ENCODE assay signal across 9 cellular contexts in the genomic region with DNA sequence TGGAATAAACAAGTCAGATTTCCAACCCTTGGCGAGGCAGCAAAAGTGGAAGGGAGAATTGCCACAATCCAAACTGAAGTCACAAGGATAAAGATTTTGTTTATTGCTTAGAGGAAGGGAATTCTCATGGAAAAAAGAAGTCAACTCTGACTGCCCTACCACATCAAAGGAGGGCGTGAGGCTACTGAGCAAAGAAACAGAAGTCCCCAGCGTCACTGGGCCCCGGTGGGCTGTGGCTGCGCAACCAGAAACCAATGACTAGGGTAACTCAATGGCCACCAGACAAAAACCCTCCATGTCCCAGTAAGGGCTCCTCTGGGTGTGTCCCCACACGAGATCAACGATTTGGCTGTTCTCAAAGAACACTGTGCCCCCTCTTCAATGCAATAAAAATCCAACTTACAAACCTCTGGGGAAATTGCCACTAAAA.
DNase-seq lines count a peak whose midpoint lies in the region; ATAC-seq and TF ChIP-seq lines count a peak whose summit lies in the region.
"Had no signal": no experiment of that assay in that cellular context is flagged by ENCODE, and none has a peak within 500 bp of the region (broad histone marks: within the 10 kb centered on the region; RNA-seq: fewer than 3 reads in every experiment).

No MANE protein-coding gene starts in this region.

- H3K9ac ChIP-seq in mucosa of rectum (ENCODE audit: low read depth in 1 of 2, low read length in 2 of 2), result no peak overlapping the region

- H3K9me3 ChIP-seq in esophagus squamous epithelium (no peaks in the 10 kb centered on the region), mucosa of rectum (ENCODE audit: control insufficient read depth in 2 of 2, low read length in 2 of 2) (no peaks in the 10 kb centered on the region), tibial nerve (no peaks in the 10 kb centered on the region)

- ATAC-seq in GM19023 (IDR thresholded peaks at IDR 0.05; ENCODE audit: unreplicated experiment) (no peak), GM19351 (IDR thresholded peaks at IDR 0.05; ENCODE audit: unreplicated experiment) (no peak)

- DNase-seq in LoVo (ENCODE audit: low spot score) (peak; percentile 35), esophagus squamous epithelium (lab: John Stamatoyannopoulos, UW) (no peak), tibial nerve (ENCODE audit: low spot score in 2 of 2) (peak; percentile 69 to 77)
- DNase-seq in activated naive CD4-positive, alpha-beta T cell (lab: John Stamatoyannopoulos, UW), result no peak
- DNase-seq: activated CD8-positive, alpha-beta memory T cell treated with anti-CD3 and anti-CD28 coated beads, Interleukin-2, amount 50 U/mL, for 48 hours; SW 1271 had no signal

- H3K27ac ChIP-seq in esophagus squamous epithelium (peak overlapping the region; percentile 57 to 92 (median 83)), mucosa of rectum (ENCODE audit: low read depth in 2 of 2, low read length in 2 of 2) (peak overlapping the region; percentile 55 to 64), tibial nerve (peak overlapping the region; percentile 77 to 90 (median 86))

- H3K4me3 ChIP-seq in esophagus squamous epithelium (peak overlapping the region in 1 of 4 donors; percentile 39), mucosa of rectum (ENCODE audit: low read length in 2 of 2) (no peak overlapping the region), tibial nerve (peak overlapping the region in 3 of 4 donors; percentile 9 to 22 (median 20))

- peaks cover 0 to 27% (median 3%) of the 10 kb centered on the region in 3 donors for H3K36me3 ChIP-seq in esophagus squamous epithelium
- peaks cover 14 to 17% of the 10 kb centered on the region in 2 donors for H3K36me3 ChIP-seq in mucosa of rectum (ENCODE audit: control insufficient read depth in 2 of 2, insufficient read depth in 2 of 2, low read length in 2 of 2)
- H3K36me3 ChIP-seq in tibial nerve, result peaks cover 0 to 4% (median 0%) of the 10 kb centered on the region in 3 donors

- no peak for TF ChIP-seq POLR2A in esophagus squamous epithelium (IDR thresholded peaks at IDR 0.05)
- TF ChIP-seq POLR2A in tibial nerve (IDR thresholded peaks at IDR 0.05), result no peak

- WGBS in esophagus squamous epithelium, 2 donors, result 54 to 66% methylated on average over 7 of the region's 7 CpGs
- WGBS in tibial nerve, 2 donors, result 53 to 54% methylated on average over 7 of the region's 7 CpGs

- H3K4me1 ChIP-seq in esophagus squamous epithelium (peaks cover 26 to 89% (median 54%) of the 10 kb centered on the region in 3 donors), mucosa of rectum (ENCODE audit: control insufficient read depth in 2 of 2, insufficient read depth in 2 of 2, low read length in 2 of 2) (peaks cover 7% of the 10 kb centered on the region in 2 donors), tibial nerve (peaks cover 0 to 72% (median 33%) of the 10 kb centered on the region in 4 donors)

- no peak for TF ChIP-seq CTCF in esophagus squamous epithelium (IDR thresholded peaks at IDR 0.05)
- TF ChIP-seq CTCF in tibial nerve (IDR thresholded peaks at IDR 0.05), result no peak

- peak in 1 of 2 donors; percentile 79 for TF ChIP-seq EP300 in tibial nerve (IDR thresholded peaks at IDR 0.05)

- H3K27me3 ChIP-seq in esophagus squamous epithelium (no peaks in the 10 kb centered on the region), mucosa of rectum (ENCODE audit: control insufficient read depth in 2 of 2, insufficient read depth in 2 of 2, low read length in 2 of 2) (no peaks in the 10 kb centered on the region), tibial nerve (no peaks in the 10 kb centered on the region)

- intact Hi-C loops in esophagus squamous epithelium (cut with DNase I), result no loop called here

Comparison
In these comparisons a context has a peak if more than half of its experiments do, and no peak if none do; other contexts are left out.
1. DNase-seq: peak in LoVo (single experiment) and tibial nerve (2 of 2); none in esophagus squamous epithelium (single experiment) and activated naive CD4-positive, alpha-beta T cell (0 of 4).
2. H3K4me3 ChIP-seq: peak in tibial nerve (3 of 4); none in mucosa of rectum (0 of 2).
3. Peak in every context shown above with its lines, with median percentiles within 50 percentile points of each other: H3K27ac ChIP-seq.